22 cellular contexts compared by ENCODE assay signal in the genomic region with DNA sequence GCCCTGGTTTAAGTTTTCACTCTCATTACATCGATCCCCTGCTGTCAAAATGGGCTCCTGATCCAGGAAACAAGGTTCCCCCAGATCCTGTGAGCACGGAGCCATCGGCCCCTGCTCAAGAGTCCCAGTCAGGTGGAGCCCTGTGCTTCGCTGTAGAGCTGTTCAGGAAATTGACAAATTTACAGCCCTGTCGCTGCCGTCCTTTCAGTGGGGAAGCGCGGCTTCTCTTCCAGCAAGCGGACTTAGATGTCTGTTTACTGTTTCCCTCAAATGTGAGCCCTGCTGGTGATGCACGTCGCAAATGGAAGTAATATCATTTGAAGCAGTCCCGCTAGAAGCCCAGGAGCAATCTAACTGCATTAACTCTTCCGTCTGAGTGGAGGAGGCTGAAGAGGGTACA.
"Had no signal": no experiment of that assay in that cellular context is flagged by ENCODE, and none has a peak within 500 bp of the region (broad histone marks: within the 10 kb centered on the region; RNA-seq: fewer than 3 reads in every experiment).

No MANE protein-coding gene starts in this region.

- H3K27me3 Mint-ChIP-seq: central memory CD8-positive, alpha-beta T cell; natural killer cell treated with Interleukin-12 subunit alpha and Interleukin-12 subunit beta and Interleukin-15 and Interleukin-18, amount 100 ng/mL, for 72 hours had no signal

- H3K4me1 Mint-ChIP-seq: central memory CD8-positive, alpha-beta T cell had no signal

- H3K27ac Mint-ChIP-seq: activated T-cell treated with anti-CD3 and anti-CD28 coated beads, Interleukin-2, amount 50 U/mL, for 72 hours; endodermal cell; mesothelial cell of epicardium; natural killer cell treated with Interleukin-12 subunit alpha and Interleukin-12 subunit beta and Interleukin-15 and Interleukin-18, amount 100 ng/mL, for 72 hours; T-helper 1 cell treated with Interleukin-12 subunit alpha and Interleukin-12 subunit beta and Interleukin-4 antibody, amounts not matched to agents 30 μg/mL and 1 μg/mL, for 36 hours had no signal

- H3K4me3 Mint-ChIP-seq: activated T-cell treated with anti-CD3 and anti-CD28 coated beads, Interleukin-2, amount 50 U/mL, for 72 hours; central memory CD8-positive, alpha-beta T cell; endodermal cell; mesothelial cell of epicardium; natural killer cell treated with Interleukin-12 subunit alpha and Interleukin-12 subunit beta and Interleukin-15 and Interleukin-18, amount 100 ng/mL, for 72 hours; T-helper 1 cell treated with Interleukin-12 subunit alpha and Interleukin-12 subunit beta and Interleukin-4 antibody, amounts not matched to agents 30 μg/mL and 1 μg/mL, for 36 hours had no signal

- H3K36me3 Mint-ChIP-seq: mesothelial cell of epicardium; natural killer cell treated with Interleukin-12 subunit alpha and Interleukin-12 subunit beta and Interleukin-15 and Interleukin-18, amount 100 ng/mL, for 72 hours had no signal

- DNase-seq: activated CD4-positive, alpha-beta T cell treated with anti-CD3 and anti-CD28 coated beads for 1 hour; activated CD8-positive, alpha-beta memory T cell treated with anti-CD3 and anti-CD28 coated beads for 24 hours; activated CD8-positive, alpha-beta memory T cell treated with anti-CD3 and anti-CD28 coated beads, Interleukin-2, amount 50 U/mL, for 48 hours; activated effector memory CD4-positive, alpha-beta T cell treated with anti-CD3 and anti-CD28 coated beads, Interleukin-2, amount 50 U/mL, for 16 hours; activated naive CD4-positive, alpha-beta T cell treated with anti-CD3 and anti-CD28 coated beads, Interleukin-2, amount 50 U/mL, for 16 hours; activated T-cell treated with anti-CD3 and anti-CD28 coated beads, Interleukin-2, amount 50 U/mL, for 72 hours; aorta; brain microvascular endothelial cell; colonic mucosa; endodermal cell; foreskin keratinocyte; glutamatergic neuron; ovary; stimulated activated CD4-positive, alpha-beta T cell treated with anti-CD3 and anti-CD28 coated beads, Interleukin-12 subunit alpha, Interleukin-12 subunit beta, amount 100 ng/mL, for 4 hours; stimulated activated CD4-positive, alpha-beta T cell treated with anti-CD3 and anti-CD28 coated beads, Interleukin-1b, Interleukin-23, amount 100 ng/mL, for 48 hours; stimulated activated CD8-positive, alpha-beta memory T cell treated with anti-CD3 and anti-CD28 coated beads, Interleukin-4, amount 100 ng/mL, for 48 hours; stimulated activated naive CD4-positive, alpha-beta T cell; thyroid gland had no signal
